Comparison of ENCODE assay signal across 14 cellular contexts in the genomic region with DNA sequence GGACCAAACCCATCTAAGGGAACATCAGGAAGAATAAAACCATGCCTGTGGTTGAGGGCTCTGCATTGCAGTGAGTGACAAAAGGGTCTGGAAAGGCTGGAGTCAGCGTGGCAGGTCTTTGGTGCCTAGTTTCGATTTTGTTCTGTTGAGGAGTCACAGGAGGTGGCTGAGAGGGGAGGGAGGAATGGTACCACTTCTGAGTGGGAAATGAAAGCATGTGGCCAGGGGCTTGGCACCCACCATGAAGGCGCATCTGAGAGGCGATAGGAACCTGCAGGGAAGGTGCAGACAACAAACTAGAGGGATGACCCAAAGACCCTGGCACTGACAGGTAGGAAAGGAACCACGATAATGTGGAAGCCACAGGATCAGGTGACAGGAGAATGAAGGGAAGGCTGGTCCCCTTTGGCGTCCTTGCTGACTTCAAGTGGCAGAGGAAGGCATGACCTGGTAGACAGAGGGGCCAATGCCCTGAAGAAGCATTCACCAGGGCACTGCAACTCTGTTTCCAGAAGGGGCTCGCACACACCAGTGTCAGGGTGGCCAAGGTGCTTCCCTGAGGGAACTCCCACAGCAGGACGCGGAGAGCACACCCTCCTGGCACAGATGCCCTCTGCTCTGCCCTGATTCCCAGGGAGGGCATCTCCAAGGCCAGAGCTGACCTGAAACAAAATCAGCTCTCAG. TPM values are rescaled to one million over a fixed set of nuclear protein-coding genes. Genes with fewer than 3 reads are reported as not detected.
A peak's percentile ranks its signal among the peaks of the same experiment; 100 is the strongest.
DNase-seq lines count a peak whose midpoint lies in the region; ATAC-seq and TF ChIP-seq lines count a peak whose summit lies in the region.
"Had no signal": no experiment of that assay in that cellular context is flagged by ENCODE, and none has a peak within 500 bp of the region (broad histone marks: within the 10 kb centered on the region; RNA-seq: fewer than 3 reads in every experiment).

No MANE protein-coding gene starts in this region.

- H3K4me3 ChIP-seq in Peyer's patch, result no peak overlapping the region

- H3K27me3 ChIP-seq in Peyer's patch, result no peaks in the 10 kb centered on the region
- no peaks in the 10 kb centered on the region for H3K27me3 ChIP-seq in layer of hippocampus (ENCODE audit: control insufficient read depth, insufficient read depth, low read length)

- H3K27ac ChIP-seq in Peyer's patch (peak overlapping the region in 1 of 4 donors; percentile 43), layer of hippocampus (ENCODE audit: low read depth, low read length) (peak overlapping the region; percentile 17), substantia nigra (ENCODE audit: low read depth, low read length, poor library complexity, severe bottlenecking) (peak overlapping the region; percentile 87)

- H3K27me3 Mint-ChIP-seq in activated naive CD4-positive, alpha-beta T cell treated with anti-CD3 and anti-CD28 coated beads for 36 hours (ENCODE audit: low read depth), result no peaks in the 10 kb centered on the region
- H3K27me3 Mint-ChIP-seq: stimulated activated naive CD8-positive, alpha-beta T cell treated with anti-CD3 and anti-CD28 coated beads, Interleukin-15, amount 100 ng/mL, for 72 hours had no signal

- H3K4me1 Mint-ChIP-seq in activated naive CD4-positive, alpha-beta T cell treated with anti-CD3 and anti-CD28 coated beads for 36 hours (ENCODE audit: low read depth), result peaks cover 63% of the 10 kb centered on the region

- intact Hi-C loops in activated naive CD4-positive, alpha-beta T cell treated with anti-CD3 and anti-CD28 coated beads for 36 hours (cut with micrococcal nuclease), result loop anchor here (2.0 kb wide), 1 partner anchor 89 kb away; no protein-coding TSS in a partner anchor

- DNase-seq in activated naive CD4-positive, alpha-beta T cell treated with anti-CD3 and anti-CD28 coated beads for 36 hours, result no peak
- DNase-seq in activated naive CD4-positive, alpha-beta T cell treated with Interleukin-2 at 50 U/mL for 16 hours, result no peak
- peak in 2 of 3 donors; percentile 17 to 45 for DNase-seq in Peyer's patch
- DNase-seq in substantia nigra (lab: John Stamatoyannopoulos, UW), result no peak
- DNase-seq in NCI-H526 (lab: John Stamatoyannopoulos, UW), result no peak
- DNase-seq in NCI-H1105 (lab: John Stamatoyannopoulos, UW), result no peak
- DNase-seq: cerebellar nuclear complex; NCI-H2081; NCI-H82; nephron progenitor cell; SHP77 treated with DMSO at 0.1 percent for 48 hours; stimulated activated naive CD8-positive, alpha-beta T cell treated with anti-CD3 and anti-CD28 coated beads, Interleukin-15, amount 100 ng/mL, for 72 hours had no signal

- no peak for TF ChIP-seq POLR2A in Peyer's patch (IDR thresholded peaks at IDR 0.05)

- H3K36me3 Mint-ChIP-seq in activated naive CD4-positive, alpha-beta T cell treated with anti-CD3 and anti-CD28 coated beads for 36 hours (ENCODE audit: low read depth), result no peaks in the 10 kb centered on the region

- H3K36me3 ChIP-seq in Peyer's patch, result no peaks in the 10 kb centered on the region

- TF ChIP-seq CTCF in Peyer's patch (IDR thresholded peaks at IDR 0.05), result no peak

- H3K9me3 ChIP-seq in Peyer's patch, result no peaks in the 10 kb centered on the region

- no peak overlapping the region for H3K4me3 Mint-ChIP-seq in activated naive CD4-positive, alpha-beta T cell treated with anti-CD3 and anti-CD28 coated beads for 36 hours
- H3K4me3 Mint-ChIP-seq: nephron progenitor cell; stimulated activated naive CD8-positive, alpha-beta T cell treated with anti-CD3 and anti-CD28 coated beads, Interleukin-15, amount 100 ng/mL, for 72 hours had no signal

- H3K4me1 ChIP-seq in Peyer's patch, result peaks cover 0 to 44% (median 9%) of the 10 kb centered on the region in 4 donors

- no peaks in the 10 kb centered on the region for H3K9me3 Mint-ChIP-seq in activated naive CD4-positive, alpha-beta T cell treated with anti-CD3 and anti-CD28 coated beads for 36 hours
- H3K9me3 Mint-ChIP-seq: stimulated activated naive CD8-positive, alpha-beta T cell treated with anti-CD3 and anti-CD28 coated beads, Interleukin-15, amount 100 ng/mL, for 72 hours had no signal

- peak overlapping the region; percentile 14 for H3K27ac Mint-ChIP-seq in activated naive CD4-positive, alpha-beta T cell treated with anti-CD3 and anti-CD28 coated beads for 36 hours

- no peak for ATAC-seq in esophagus mucosa
- ATAC-seq: stimulated activated naive CD8-positive, alpha-beta T cell treated with anti-CD3 and anti-CD28 coated beads, Interleukin-15, amount 100 ng/mL, for 72 hours had no signal

- CTCF ChIA-PET in activated naive CD4-positive, alpha-beta T cell treated with anti-CD3 and anti-CD28 coated beads for 36 hours (lab: Charles Lee), result interaction anchor here (0.9 kb wide), 1 partner anchor 117 kb away, joined by 3 read pairs; no protein-coding TSS in a partner anchor

RNA-seq across cellular contexts. Expression of gene HIPK2, which starts 41.7 kb away (rescaled TPM):
- 10 to 100 TPM; 16.8 to 17.3 TPM for total RNA-seq in activated naive CD4-positive, alpha-beta T cell treated with anti-CD3 and anti-CD28 coated beads for 36 hours
- total RNA-seq in Peyer's patch, result 10 to 100 TPM; 16.6 to 60.2 (median 35.1) TPM
- total RNA-seq in esophagus mucosa, result 39.5 TPM

Comparison
In these comparisons a context has a peak if more than half of its experiments do, and no peak if none do; other contexts are left out.
1. DNase-seq: peak in Peyer's patch (2 of 3); none in activated naive CD4-positive, alpha-beta T cell treated with anti-CD3 and anti-CD28 coated beads for 36 hours (single experiment), activated naive CD4-positive, alpha-beta T cell treated with Interleukin-2 at 50 U/mL for 16 hours (single experiment), substantia nigra (0 of 49), NCI-H526 (0 of 2) and NCI-H1105 (single experiment).